In genomic region chr6:106803188-106803587, GRCh38 we compare ENCODE assay signal across 1 cellular context.
TF ChIP-seq lines count a peak whose summit lies in the region.

No MANE protein-coding gene starts in this region.

TF ChIP-seq in H1, 55 proteins besides CTCF, POLR2A, EP300 and RAD21 (continued from another document):
- TF ChIP-seq TBP (IDR thresholded peaks at IDR 0.05; ENCODE audit: low read depth, low read length) (no peak), GTF2F1 (IDR thresholded peaks at IDR 0.05; ENCODE audit: borderline replicate concordance, low read depth, low read length) (no peak), JUND (IDR thresholded peaks at IDR 0.05; ENCODE audit: low read length) (no peak), CHD7 (IDR thresholded peaks at IDR 0.05; ENCODE audit: insufficient replicate concordance, low read length) (no peak), CTBP2 (IDR thresholded peaks at IDR 0.05; ENCODE audit: borderline replicate concordance, insufficient read depth, insufficient read length, low read length) (no peak), CHD1 (IDR thresholded peaks at IDR 0.05; ENCODE audit: low read depth, low read length) (no peak), SAP30 (IDR thresholded peaks at IDR 0.05; ENCODE audit: insufficient read depth, insufficient replicate concordance, low read length) (no peak), TAF1 (IDR thresholded peaks at IDR 0.05; ENCODE audit: low read depth, low read length) (no peak), CBX8 (IDR thresholded peaks at IDR 0.05; ENCODE audit: borderline replicate concordance, low read depth, low read length) (no peak), KDM4A (IDR thresholded peaks at IDR 0.05; ENCODE audit: low read depth, low read length, severe bottlenecking) (no peak)
- TF ChIP-seq, protein P1, sequence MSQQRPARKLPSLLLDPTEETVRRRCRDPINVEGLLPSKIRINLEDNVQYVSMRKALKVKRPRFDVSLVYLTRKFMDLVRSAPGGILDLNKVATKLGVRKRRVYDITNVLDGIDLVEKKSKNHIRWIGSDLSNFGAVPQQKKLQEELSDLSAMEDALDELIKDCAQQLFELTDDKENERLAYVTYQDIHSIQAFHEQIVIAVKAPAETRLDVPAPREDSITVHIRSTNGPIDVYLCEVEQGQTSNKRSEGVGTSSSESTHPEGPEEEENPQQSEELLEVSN (IDR thresholded peaks at IDR 0.05), result no peak
